Comparison of ENCODE assay signal across 8 cellular contexts in genomic region chr1:46718340-46718726, GRCh38. TPM values are rescaled to one million over a fixed set of nuclear protein-coding genes. Genes with fewer than 3 reads are reported as not detected.
DNase-seq lines count a peak whose midpoint lies in the region; ATAC-seq and TF ChIP-seq lines count a peak whose summit lies in the region.

No MANE protein-coding gene starts in this region.

- peak overlapping the region; percentile 95 for H3K4me3 ChIP-seq in CD4-positive, CD25-positive, alpha-beta regulatory T cell (ENCODE audit: low read depth, low read length)
- H3K4me3 ChIP-seq in mesodermal cell (ENCODE audit: extremely low read depth, insufficient read depth, low read length, poor library complexity, severe bottlenecking), result peak overlapping the region; percentile 92

- POLR2A ChIA-PET in MCF 10A (lab: Yijun Ruan, JAX), result interaction anchor here (0.6 to 3.9 kb wide), 16 partner anchors 8 to 615 kb away, joined by 3 to 18 read pairs (median 4); partner anchors contain the start of genes ATPAF1, CMPK1, MKNK1 and MOB3C

- peaks cover 19% of the 10 kb centered on the region for H3K36me3 Mint-ChIP-seq in CD4-positive, CD25-positive, alpha-beta regulatory T cell
- peaks cover 34% of the 10 kb centered on the region for H3K36me3 Mint-ChIP-seq in MCF 10A (ENCODE audit: insufficient read depth, unreplicated experiment)

- no peaks in the 10 kb centered on the region for H3K9me3 ChIP-seq in CD4-positive, CD25-positive, alpha-beta regulatory T cell (ENCODE audit: control insufficient read depth in 2 of 2, low read length in 2 of 2)
- no peaks in the 10 kb centered on the region for H3K9me3 ChIP-seq in mesodermal cell (ENCODE audit: control insufficient read depth, low read length)

- peaks cover 32% of the 10 kb centered on the region for H3K4me1 ChIP-seq in CD4-positive, CD25-positive, alpha-beta regulatory T cell (ENCODE audit: control insufficient read depth, insufficient read depth, low read length, poor library complexity, severe bottlenecking)
- H3K4me1 ChIP-seq in mesodermal cell (ENCODE audit: control insufficient read depth, insufficient read depth, low read length, poor library complexity, severe bottlenecking), result peaks cover 15% of the 10 kb centered on the region

- peak overlapping the region; percentile 93 to 96 (median 93) for H3K4me3 Mint-ChIP-seq in CD4-positive, CD25-positive, alpha-beta regulatory T cell
- peak overlapping the region; percentile 82 for H3K4me3 Mint-ChIP-seq in MCF 10A (ENCODE audit: unreplicated experiment)

- peak in 1 of 3 donors; percentile 11 for DNase-seq in CD4-positive, CD25-positive, alpha-beta regulatory T cell
- DNase-seq in HT-29 (ENCODE audit: low spot score) (peak; percentile 20), MCF 10A (ENCODE audit: unreplicated experiment) (peak; percentile 10), SKM-1 treated with dmso at 0.1 percent for 144 hours (lab: John Stamatoyannopoulos, UW; ENCODE audit: unreplicated experiment) (no peak), NCI-H146 (lab: John Stamatoyannopoulos, UW) (no peak)

- no peak for TF ChIP-seq CTCF in MCF 10A (IDR thresholded peaks at IDR 0.05; ENCODE audit: unreplicated experiment)

- ATAC-seq in CD4-positive, CD25-positive, alpha-beta regulatory T cell (ENCODE audit: low read depth in 2 of 2), result no peak
- ATAC-seq in GM18858 (IDR thresholded peaks at IDR 0.05; ENCODE audit: unreplicated experiment) (no peak), HG03139 (IDR thresholded peaks at IDR 0.05; ENCODE audit: unreplicated experiment) (no peak)

- peak overlapping the region; percentile 91 to 96 (median 94) for H3K27ac Mint-ChIP-seq in CD4-positive, CD25-positive, alpha-beta regulatory T cell
- H3K27ac Mint-ChIP-seq in MCF 10A (ENCODE audit: low read depth, unreplicated experiment), result peak overlapping the region; percentile 90

- CTCF ChIA-PET in MCF 10A (lab: Yijun Ruan, JAX), result no interaction called here

- H3K4me1 Mint-ChIP-seq in CD4-positive, CD25-positive, alpha-beta regulatory T cell, result peaks cover 33 to 63% (median 38%) of the 10 kb centered on the region in 4 donors
- H3K4me1 Mint-ChIP-seq in MCF 10A (ENCODE audit: insufficient read depth, unreplicated experiment), result peaks cover 25% of the 10 kb centered on the region

- peak overlapping the region; percentile 84 for H3K27ac ChIP-seq in CD4-positive, CD25-positive, alpha-beta regulatory T cell (ENCODE audit: insufficient read depth, low read length, poor library complexity, severe bottlenecking)
- peak overlapping the region; percentile 41 for H3K27ac ChIP-seq in mesodermal cell (ENCODE audit: low read depth, low read length, severe bottlenecking)

- H3K36me3 ChIP-seq in CD4-positive, CD25-positive, alpha-beta regulatory T cell (ENCODE audit: control insufficient read depth, insufficient read depth, low read length), result peaks cover 31% of the 10 kb centered on the region
- H3K36me3 ChIP-seq in mesodermal cell (ENCODE audit: control insufficient read depth, insufficient read depth, low read length), result peaks cover 41% of the 10 kb centered on the region

- BruUV-seq in MCF 10A (replicated peaks; lab: Mats Ljungman, UMichigan), result no TSS peak

- peaks cover 0 to 1% (median 0%) of the 10 kb centered on the region in 7 donors for H3K9me3 Mint-ChIP-seq in CD4-positive, CD25-positive, alpha-beta regulatory T cell
- H3K9me3 Mint-ChIP-seq in MCF 10A (ENCODE audit: unreplicated experiment), result no peaks in the 10 kb centered on the region

- H3K27me3 ChIP-seq in CD4-positive, CD25-positive, alpha-beta regulatory T cell (ENCODE audit: control insufficient read depth, insufficient read depth, low read length), result no peaks in the 10 kb centered on the region

- intact Hi-C loops in MCF 10A (cut with micrococcal nuclease), result loop anchor here (2.0 kb wide), 1 partner anchor 162 kb away; no protein-coding TSS in a partner anchor

- WGBS in mesodermal cell (ENCODE audit: insufficient coverage in 2 of 2), 2 experiments, result 4 to 7% methylated on average over 10 to 11 of the region's 12 CpGs

- peaks cover 4% of the 10 kb centered on the region for H3K27me3 Mint-ChIP-seq in CD4-positive, CD25-positive, alpha-beta regulatory T cell
- H3K27me3 Mint-ChIP-seq in MCF 10A (ENCODE audit: insufficient read depth, unreplicated experiment), result no peaks in the 10 kb centered on the region

RNA-seq across cellular contexts. Expression of gene EFCAB14, which starts 0.6 kb away (rescaled TPM):
- total RNA-seq in CD4-positive, CD25-positive, alpha-beta regulatory T cell, result 83.3 TPM
- 10 to 100 TPM; 81.2 to 88.9 (median 85.3) TPM for polyA plus RNA-seq in CD4-positive, CD25-positive, alpha-beta regulatory T cell
- total RNA-seq in HT-29 (2014; rRNA removed; shearing (Covaris generic)), result 34.2 and 42.6 TPM in 2 replicates
- total RNA-seq in MCF 10A (2022), result 33.9 and 48.1 TPM in 2 replicates
- 49.9 TPM for polyA plus RNA-seq in mesodermal cell (2013, experiment 1 of 2)
- 48.5 TPM for polyA plus RNA-seq in mesodermal cell (2013, experiment 2 of 2)

RNA-seq across cellular contexts. Expression of gene TEX38, which starts 46.7 kb away (rescaled TPM):
- not detected for total RNA-seq in CD4-positive, CD25-positive, alpha-beta regulatory T cell
- polyA plus RNA-seq in CD4-positive, CD25-positive, alpha-beta regulatory T cell, result not detected
- 0.20 TPM in 1 of 2 replicates, not detected in the other for total RNA-seq in HT-29 (2014; rRNA removed; shearing (Covaris generic))
- total RNA-seq in MCF 10A (2022), result not detected in 2 replicates
- polyA plus RNA-seq in mesodermal cell (2013, experiment 1 of 2), result not detected
- polyA plus RNA-seq in mesodermal cell (2013, experiment 2 of 2), result not detected

RNA-seq across cellular contexts. Expression of gene ATPAF1, which starts 50.2 kb away (rescaled TPM):
- 22.5 TPM for total RNA-seq in CD4-positive, CD25-positive, alpha-beta regulatory T cell
- 10 to 100 TPM; 74.7 to 89.3 (median 80.8) TPM for polyA plus RNA-seq in CD4-positive, CD25-positive, alpha-beta regulatory T cell
- total RNA-seq in HT-29 (2014; rRNA removed; shearing (Covaris generic)), result 39.2 and 47.7 TPM in 2 replicates
- total RNA-seq in MCF 10A (2022), result 43.2 and 44.1 TPM in 2 replicates
- polyA plus RNA-seq in mesodermal cell (2013, experiment 1 of 2), result 37.7 TPM
- polyA plus RNA-seq in mesodermal cell (2013, experiment 2 of 2), result 44.5 TPM

Comparison
In these comparisons a context has a peak if more than half of its experiments do, and no peak if none do; other contexts are left out.
1. DNase-seq: peak in HT-29 (single experiment) and MCF 10A (single experiment); none in SKM-1 treated with dmso at 0.1 percent for 144 hours (single experiment) and NCI-H146 (single experiment).